Comparison of ENCODE assay signal across 15 cellular contexts in genomic region chr17:38917259-38917658, GRCh38. TPM values are rescaled to one million over a fixed set of nuclear protein-coding genes. Genes with fewer than 3 reads are reported as not detected.
DNase-seq lines count a peak whose midpoint lies in the region; ATAC-seq and TF ChIP-seq lines count a peak whose summit lies in the region.
"Had no signal": no experiment of that assay in that cellular context is flagged by ENCODE, and none has a peak within 500 bp of the region (broad histone marks: within the 10 kb centered on the region; RNA-seq: fewer than 3 reads in every experiment).

No MANE protein-coding gene starts in this region.

- no peak overlapping the region for H3K4me3 ChIP-seq in GM06990 (replicated peaks; ENCODE audit: low read depth, low read length)
- H3K4me3 ChIP-seq: upper lobe of left lung had no signal

- no peak overlapping the region for H3K4me3 Mint-ChIP-seq in activated CD8-positive, alpha-beta T cell treated with anti-CD3 and anti-CD28 coated beads for 36 hours
- peak overlapping the region in 2 of 5 donors; percentile 2 to 35 for H3K4me3 Mint-ChIP-seq in immature natural killer cell
- H3K4me3 Mint-ChIP-seq in activated T-cell treated with anti-CD3 and anti-CD28 coated beads, Interleukin-2, amount 50 U/mL, for 72 hours, result no peak overlapping the region
- H3K4me3 Mint-ChIP-seq: activated B cell treated with CpG ODN at 0.5 μM for 24 hours had no signal

- TF ChIP-seq CTCF in C4-2B (conservative IDR thresholded peaks at IDR 0.05) (peak; percentile 53), GM06990 (IDR thresholded peaks at IDR 0.05; ENCODE audit: insufficient read depth, low read length, poor library complexity, severe bottlenecking) (peak; percentile 4)
- no peak for TF ChIP-seq CTCF in activated CD8-positive, alpha-beta T cell treated with anti-CD3 and anti-CD28 coated beads for 36 hours (IDR thresholded peaks at IDR 0.05)

- H3K36me3 ChIP-seq in GM06990 (ENCODE audit: control insufficient read depth, insufficient read depth, low read length), result peaks cover 49% of the 10 kb centered on the region

- intact Hi-C loops in activated CD8-positive, alpha-beta T cell treated with anti-CD3 and anti-CD28 coated beads for 36 hours (cut with micrococcal nuclease), result no loop called here

- no peak overlapping the region for H3K27ac ChIP-seq in C4-2B
- H3K27ac ChIP-seq: upper lobe of left lung had no signal

- DNase-seq in GM06990 (ENCODE audit: extremely low read depth, insufficient read length) (no peak), immature natural killer cell (no peak), NOMO-1 (lab: John Stamatoyannopoulos, UW; ENCODE audit: unreplicated experiment in 2 of 2) (no peak), NCI-H1105 treated with DMSO at 0.1 percent for 48 hours (lab: John Stamatoyannopoulos, UW) (no peak)
- DNase-seq in activated CD8-positive, alpha-beta T cell treated with anti-CD3 and anti-CD28 coated beads for 36 hours, result no peak
- DNase-seq in activated T-cell treated with anti-CD3 and anti-CD28 coated beads, Interleukin-2, amount 50 U/mL, for 48 hours, result no peak
- no peak for DNase-seq in activated T-cell treated with anti-CD3 and anti-CD28 coated beads, Interleukin-2, amount 50 U/mL, for 72 hours
- DNase-seq: activated B cell treated with CpG ODN at 0.5 μM for 24 hours, mesendoderm, NCI-H2081, retina, upper lobe of left lung had no signal

- POLR2A ChIA-PET in activated CD8-positive, alpha-beta T cell treated with anti-CD3 and anti-CD28 coated beads for 36 hours (lab: Charles Lee), result interaction anchor here (1.0 to 1.2 kb wide), 2 partner anchors 11 to 54 kb away, joined by 3 to 5 read pairs; no protein-coding TSS in a partner anchor

- peaks cover 33% of the 10 kb centered on the region for H3K36me3 Mint-ChIP-seq in activated CD8-positive, alpha-beta T cell treated with anti-CD3 and anti-CD28 coated beads for 36 hours (ENCODE audit: low read depth)
- peaks cover 12 to 42% (median 14%) of the 10 kb centered on the region in 3 donors for H3K36me3 Mint-ChIP-seq in immature natural killer cell
- peaks cover 0 to 12% of the 10 kb centered on the region in 2 donors for H3K36me3 Mint-ChIP-seq in activated T-cell treated with anti-CD3 and anti-CD28 coated beads, Interleukin-2, amount 50 U/mL, for 72 hours (ENCODE audit: insufficient read depth in 2 of 2)

- CTCF ChIA-PET in activated CD8-positive, alpha-beta T cell treated with anti-CD3 and anti-CD28 coated beads for 36 hours (lab: Charles Lee), result interaction anchor here (1.3 kb wide), 1 partner anchor 10 kb away, joined by 4 read pairs; no protein-coding TSS in a partner anchor

- no peaks in the 10 kb centered on the region for H3K27me3 ChIP-seq in GM06990 (replicated peaks; ENCODE audit: control insufficient read depth, insufficient read depth, low read length)
- H3K27me3 ChIP-seq: upper lobe of left lung had no signal

- no peak for ATAC-seq in activated CD8-positive, alpha-beta T cell treated with anti-CD3 and anti-CD28 coated beads for 36 hours
- ATAC-seq in activated T-cell treated with anti-CD3 and anti-CD28 coated beads, Interleukin-2, amount 50 U/mL, for 72 hours (replicated peaks in 1 of 2), result no peak

- no peaks in the 10 kb centered on the region for H3K9me3 Mint-ChIP-seq in activated CD8-positive, alpha-beta T cell treated with anti-CD3 and anti-CD28 coated beads for 36 hours
- H3K9me3 Mint-ChIP-seq in immature natural killer cell, result no peaks in the 10 kb centered on the region
- no peaks in the 10 kb centered on the region for H3K9me3 Mint-ChIP-seq in activated T-cell treated with anti-CD3 and anti-CD28 coated beads, Interleukin-2, amount 50 U/mL, for 72 hours
- H3K9me3 Mint-ChIP-seq: activated B cell treated with CpG ODN at 0.5 μM for 24 hours had no signal

- H3K4me1 Mint-ChIP-seq in activated CD8-positive, alpha-beta T cell treated with anti-CD3 and anti-CD28 coated beads for 36 hours (ENCODE audit: low read depth), result peaks cover 31% of the 10 kb centered on the region
- H3K4me1 Mint-ChIP-seq in immature natural killer cell, result peaks cover 58 to 68% of the 10 kb centered on the region in 2 donors
- peaks cover 24% of the 10 kb centered on the region for H3K4me1 Mint-ChIP-seq in activated T-cell treated with anti-CD3 and anti-CD28 coated beads, Interleukin-2, amount 50 U/mL, for 72 hours (ENCODE audit: low read depth)

- H3K27ac Mint-ChIP-seq in activated CD8-positive, alpha-beta T cell treated with anti-CD3 and anti-CD28 coated beads for 36 hours, result peak overlapping the region; percentile 75
- H3K27ac Mint-ChIP-seq in immature natural killer cell, result peak overlapping the region; percentile 5 to 87 (median 74)
- H3K27ac Mint-ChIP-seq in activated T-cell treated with anti-CD3 and anti-CD28 coated beads, Interleukin-2, amount 50 U/mL, for 72 hours, result no peak overlapping the region
- H3K27ac Mint-ChIP-seq: activated B cell treated with CpG ODN at 0.5 μM for 24 hours had no signal

- no peaks in the 10 kb centered on the region for H3K27me3 Mint-ChIP-seq in activated CD8-positive, alpha-beta T cell treated with anti-CD3 and anti-CD28 coated beads for 36 hours
- H3K27me3 Mint-ChIP-seq in immature natural killer cell (ENCODE audit: low read depth in 3 of 3), result peaks cover 11 to 13% (median 12%) of the 10 kb centered on the region in 3 donors
- H3K27me3 Mint-ChIP-seq in activated T-cell treated with anti-CD3 and anti-CD28 coated beads, Interleukin-2, amount 50 U/mL, for 72 hours (ENCODE audit: low read depth), result no peaks in the 10 kb centered on the region
- H3K27me3 Mint-ChIP-seq: activated B cell treated with CpG ODN at 0.5 μM for 24 hours had no signal

RNA-seq across cellular contexts. Expression of gene LASP1, which starts 47.4 kb away (rescaled TPM):
- 100 to 1,000 TPM; 135 to 139 TPM for total RNA-seq in activated CD8-positive, alpha-beta T cell treated with anti-CD3 and anti-CD28 coated beads for 36 hours
- 100 to 1,000 TPM in 1 of 3 donors, 10 to 100 TPM in 2; 94.3 to 171 (median 96.5) TPM for polyA plus RNA-seq in immature natural killer cell
- 100 to 1,000 TPM; 160 to 172 TPM for total RNA-seq in activated T-cell treated with anti-CD3 and anti-CD28 coated beads, Interleukin-2, amount 50 U/mL, for 72 hours

RNA-seq across cellular contexts. Expression of gene FBXO47, which starts 49.9 kb away (rescaled TPM):
- not detected for total RNA-seq in activated CD8-positive, alpha-beta T cell treated with anti-CD3 and anti-CD28 coated beads for 36 hours
- not detected for polyA plus RNA-seq in immature natural killer cell
- under 1 TPM in 1 of 2 donors, not detected in 1; 0.16 TPM for total RNA-seq in activated T-cell treated with anti-CD3 and anti-CD28 coated beads, Interleukin-2, amount 50 U/mL, for 72 hours
- total RNA-seq: activated B cell treated with CpG ODN at 0.5 μM for 24 hours, HT1080, RPMI7951, upper lobe of left lung had no signal
